In genomic region chr10:8133146-8133545, GRCh38 we compare ENCODE assay signal across 11 cellular contexts.
A peak's percentile ranks its signal among the peaks of the same experiment; 100 is the strongest.
DNase-seq lines count a peak whose midpoint lies in the region; ATAC-seq and TF ChIP-seq lines count a peak whose summit lies in the region.
"Had no signal": no experiment of that assay in that cellular context is flagged by ENCODE, and none has a peak within 500 bp of the region (broad histone marks: within the 10 kb centered on the region; RNA-seq: fewer than 3 reads in every experiment).

No MANE protein-coding gene starts in this region.

- H3K79me2 ChIP-seq in neural progenitor cell (ENCODE audit: low read depth) = no peaks in the 10 kb centered on the region

- H3K4me1 ChIP-seq in CD4-positive, alpha-beta memory T cell (ENCODE audit: insufficient read depth, low read length) = peaks cover 38% of the 10 kb centered on the region
- H3K4me1 ChIP-seq in neural progenitor cell (no peaks in the 10 kb centered on the region), esophagus muscularis mucosa (no peaks in the 10 kb centered on the region)

- H3K27me3 ChIP-seq in CD4-positive, alpha-beta memory T cell (ENCODE audit: insufficient read depth, low read length) = no peaks in the 10 kb centered on the region
- no peaks in the 10 kb centered on the region for H3K27me3 ChIP-seq in neural progenitor cell
- H3K27me3 ChIP-seq in esophagus muscularis mucosa = no peaks in the 10 kb centered on the region

- DNase-seq in CD4-positive, alpha-beta memory T cell = peak in 1 of 5 donors; percentile 13
- DNase-seq in activated CD4-positive, alpha-beta T cell treated with anti-CD3 and anti-CD28 coated beads, Interleukin-2, amount 50 U/mL, for 48 hours = peak; percentile 57 to 70
- DNase-seq in neural progenitor cell (ENCODE audit: low spot score) (no peak), esophagus muscularis mucosa (ENCODE audit: extremely low spot score) (no peak), DMS153 (lab: John Stamatoyannopoulos, UW) (no peak)
- DNase-seq in activated effector memory CD4-positive, alpha-beta T cell treated with anti-CD3 and anti-CD28 coated beads, Interleukin-2, amount 50 U/mL, for 16 hours = no peak
- DNase-seq: DMS 273 treated with DMSO at 0.1 percent for 48 hours, mesendoderm, NCI-H226 had no signal

- H3K4me2 ChIP-seq in neural progenitor cell = no peak overlapping the region

- H3K4me3 ChIP-seq in CD4-positive, alpha-beta memory T cell (ENCODE audit: low read length in 2 of 2) = no peak overlapping the region
- no peak overlapping the region for H3K4me3 ChIP-seq in neural progenitor cell
- no peak overlapping the region for H3K4me3 ChIP-seq in esophagus muscularis mucosa

- no peaks in the 10 kb centered on the region for H3F3A ChIP-seq in neural progenitor cell (ENCODE audit: low read depth)

- TF ChIP-seq CTCF in neural progenitor cell (IDR thresholded peaks at IDR 0.05) (no peak), esophagus muscularis mucosa (IDR thresholded peaks at IDR 0.05) (no peak)

- intact Hi-C loops in CD4-positive, alpha-beta memory T cell (cut with micrococcal nuclease) = no loop called here
- intact Hi-C loops in esophagus muscularis mucosa (cut with DNase I) = no loop called here

- no peaks in the 10 kb centered on the region for H3K36me3 ChIP-seq in CD4-positive, alpha-beta memory T cell (ENCODE audit: insufficient read depth, low read length)
- no peaks in the 10 kb centered on the region for H3K36me3 ChIP-seq in neural progenitor cell
- H3K36me3 ChIP-seq in esophagus muscularis mucosa = no peaks in the 10 kb centered on the region

- CTCF ChIA-PET in CD4-positive, alpha-beta memory T cell (lab: Charles Lee; ENCODE audit: partially characterized antibody) = no interaction called here

- H3K4me1 Mint-ChIP-seq in CD4-positive, alpha-beta memory T cell = peaks cover 32 to 57% (median 41%) of the 10 kb centered on the region in 4 donors
- H3K4me1 Mint-ChIP-seq in neural progenitor cell = no peaks in the 10 kb centered on the region

- H3K9me3 Mint-ChIP-seq in CD4-positive, alpha-beta memory T cell = peaks cover 0 to 2% (median 0%) of the 10 kb centered on the region in 8 donors
- H3K9me3 Mint-ChIP-seq in neural progenitor cell = no peaks in the 10 kb centered on the region

- POLR2A ChIA-PET in CD4-positive, alpha-beta memory T cell (lab: Charles Lee; ENCODE audit: partially characterized antibody) = interaction anchor here (1.6 kb wide), 1 partner anchor 74 kb away, joined by 3 read pairs; no protein-coding TSS in a partner anchor

- WGBS in esophagus muscularis mucosa = 66% methylated on average over 8 of the region's 8 CpGs

- H3K27ac Mint-ChIP-seq in CD4-positive, alpha-beta memory T cell = peak overlapping the region in 4 of 7 donors; percentile 19 to 89 (median 68)
- H3K27ac Mint-ChIP-seq in neural progenitor cell = no peak overlapping the region

- H3K36me3 Mint-ChIP-seq in CD4-positive, alpha-beta memory T cell = no peaks in the 10 kb centered on the region
- H3K36me3 Mint-ChIP-seq in neural progenitor cell = no peaks in the 10 kb centered on the region

- no peak for TF ChIP-seq POLR2A in esophagus muscularis mucosa (IDR thresholded peaks at IDR 0.05; ENCODE audit: low read depth)

- TF ChIP-seq EP300 in esophagus muscularis mucosa (IDR thresholded peaks at IDR 0.05) = no peak

- H3K27ac ChIP-seq in CD4-positive, alpha-beta memory T cell (ENCODE audit: low read depth, low read length) = no peak overlapping the region
- H3K27ac ChIP-seq in neural progenitor cell (no peak overlapping the region), esophagus muscularis mucosa (replicated peaks in 1 of 4) (no peak overlapping the region)

- peak overlapping the region; percentile 56 to 81 (median 74) for H3K4me3 Mint-ChIP-seq in CD4-positive, alpha-beta memory T cell
- no peak overlapping the region for H3K4me3 Mint-ChIP-seq in neural progenitor cell

- H3K9ac ChIP-seq in neural progenitor cell = no peak overlapping the region

- H3K27me3 Mint-ChIP-seq in CD4-positive, alpha-beta memory T cell = peaks cover 0 to 1% of the 10 kb centered on the region in 2 donors
- H3K27me3 Mint-ChIP-seq in neural progenitor cell (ENCODE audit: insufficient read depth, low read depth) = peaks cover 3% of the 10 kb centered on the region

- no peaks in the 10 kb centered on the region for H3K9me3 ChIP-seq in CD4-positive, alpha-beta memory T cell (ENCODE audit: control insufficient read depth in 1 of 2, low read length in 2 of 2)
- H3K9me3 ChIP-seq in neural progenitor cell (ENCODE audit: low read depth) (no peaks in the 10 kb centered on the region), esophagus muscularis mucosa (no peaks in the 10 kb centered on the region)

- no peak overlapping the region for H2AFZ ChIP-seq in neural progenitor cell (replicated peaks)

- ATAC-seq in GM19324 (IDR thresholded peaks at IDR 0.05; ENCODE audit: low FRiP score, unreplicated experiment) (peak; percentile 65), HG03097 (IDR thresholded peaks at IDR 0.05; ENCODE audit: low FRiP score, unreplicated experiment) (peak; percentile 62)

- H4K20me1 ChIP-seq in neural progenitor cell (ENCODE audit: low read depth) = no peaks in the 10 kb centered on the region

Comparison
In these comparisons a context has a peak if more than half of its experiments do, and no peak if none do; other contexts are left out.
1. DNase-seq: peak in activated CD4-positive, alpha-beta T cell treated with anti-CD3 and anti-CD28 coated beads, Interleukin-2, amount 50 U/mL, for 48 hours (2 of 2); none in neural progenitor cell (single experiment), esophagus muscularis mucosa (single experiment), activated effector memory CD4-positive, alpha-beta T cell treated with anti-CD3 and anti-CD28 coated beads, Interleukin-2, amount 50 U/mL, for 16 hours (single experiment) and DMS153 (single experiment).